Comparison of ENCODE assay signal across 16 cellular contexts in the genomic region with DNA sequence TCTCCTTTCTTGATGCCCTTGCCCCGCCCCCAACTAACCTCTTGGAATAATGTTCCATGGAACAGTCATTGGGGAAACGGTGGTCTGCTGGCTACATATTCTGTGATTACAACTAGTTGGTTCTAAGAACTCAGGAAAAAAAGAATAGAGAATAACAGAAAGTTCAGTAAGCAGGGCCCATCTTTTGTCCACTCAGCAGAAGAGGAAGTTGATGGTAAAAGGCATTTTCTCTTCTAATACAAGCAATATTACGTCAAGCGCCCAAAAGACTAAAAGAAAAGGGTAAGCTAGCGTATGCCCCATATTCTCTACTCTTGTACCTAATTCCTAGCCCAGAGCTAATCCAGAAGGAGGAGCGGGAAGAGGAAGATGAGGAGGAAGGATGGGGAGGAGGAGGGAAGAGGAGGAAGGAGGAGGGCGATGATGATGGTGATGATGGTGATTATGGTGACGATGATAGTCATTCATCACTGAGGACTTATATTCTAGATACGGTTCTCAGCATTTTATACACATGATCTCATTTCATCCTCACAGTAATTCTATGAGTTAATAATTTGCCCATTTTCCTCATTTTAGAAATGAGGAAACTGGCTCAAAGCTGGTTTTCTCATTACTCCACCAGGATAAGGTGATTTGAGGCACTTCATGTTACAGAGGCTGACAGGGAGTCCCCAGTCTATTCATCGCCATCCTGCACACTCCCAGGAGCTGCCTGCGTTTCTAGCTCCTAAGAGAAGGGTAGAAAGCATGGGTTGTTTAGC.
DNase-seq lines count a peak whose midpoint lies in the region; ATAC-seq, FAIRE-seq and TF ChIP-seq lines count a peak whose summit lies in the region.
"Had no signal": no experiment of that assay in that cellular context is flagged by ENCODE, and none has a peak within 500 bp of the region (broad histone marks: within the 10 kb centered on the region; RNA-seq: fewer than 3 reads in every experiment).

No MANE protein-coding gene starts in this region.

- H3K27ac Mint-ChIP-seq in dendritic cell treated with granulocyte-macrophage colony-stimulating factor and Interleukin-4, amounts not matched to agents 40 ng/mL and 50 ng/mL, for 4 days = peak overlapping the region; percentile 55
- H3K27ac Mint-ChIP-seq: CD14-positive monocyte; CD8-positive, alpha-beta memory T cell; H9 had no signal

- POLR2A ChIA-PET in HEK293 (lab: Yijun Ruan, JAX) = interaction anchor here (0.7 kb wide), 2 partner anchors 79 to 196 kb away, joined by 3 to 10 read pairs; no protein-coding TSS in a partner anchor

- H3K4me1 ChIP-seq in HEK293 (ENCODE audit: control insufficient read depth, insufficient read depth, low read length) = peaks cover 7% of the 10 kb centered on the region
- peaks cover 5 to 36% (median 13%) of the 10 kb centered on the region in 6 donors for H3K4me1 ChIP-seq in spleen
- peaks cover 10% of the 10 kb centered on the region for H3K4me1 ChIP-seq in colonic mucosa
- H3K4me1 ChIP-seq: Caco-2 had no signal

- H3K4me1 Mint-ChIP-seq in dendritic cell treated with granulocyte-macrophage colony-stimulating factor and Interleukin-4, amounts not matched to agents 40 ng/mL and 50 ng/mL, for 4 days (ENCODE audit: low read depth) = peaks cover 85% of the 10 kb centered on the region

- no peak overlapping the region for H3K9ac ChIP-seq in colonic mucosa (ENCODE audit: low read depth in 2 of 2, low read length in 2 of 2)

- H3K4me3 ChIP-seq in HEK293 (ENCODE audit: low read depth, low read length) (no peak overlapping the region), spleen (no peak overlapping the region), colonic mucosa (no peak overlapping the region)

- H3K9me3 Mint-ChIP-seq in dendritic cell treated with granulocyte-macrophage colony-stimulating factor and Interleukin-4, amounts not matched to agents 40 ng/mL and 50 ng/mL, for 4 days = peaks cover 6% of the 10 kb centered on the region
- H3K9me3 Mint-ChIP-seq: CD8-positive, alpha-beta memory T cell had no signal

- DNase-seq in RCC 7860 (ENCODE audit: low spot score) = peak; percentile 52
- peak; percentile 11 for DNase-seq in spleen
- DNase-seq in colonic mucosa = no peak
- no peak for DNase-seq in T1000 (lab: John Stamatoyannopoulos, UW)
- DNase-seq: Caco-2; CD8-positive, alpha-beta memory T cell; DND-41; GDM1; GOT3; H9 had no signal

- no peak overlapping the region for H3K4me3 Mint-ChIP-seq in dendritic cell treated with granulocyte-macrophage colony-stimulating factor and Interleukin-4, amounts not matched to agents 40 ng/mL and 50 ng/mL, for 4 days
- H3K4me3 Mint-ChIP-seq: CD14-positive monocyte; CD8-positive, alpha-beta memory T cell; H9 had no signal

- FAIRE-seq in RCC 7860 (lab: Jason Lieb, UNC) = peak; percentile 73
- FAIRE-seq: GM12892 had no signal

- peaks cover 13% of the 10 kb centered on the region for H3K36me3 Mint-ChIP-seq in dendritic cell treated with granulocyte-macrophage colony-stimulating factor and Interleukin-4, amounts not matched to agents 40 ng/mL and 50 ng/mL, for 4 days (ENCODE audit: low read depth)
- H3K36me3 Mint-ChIP-seq: CD14-positive monocyte; CD8-positive, alpha-beta memory T cell had no signal

- CTCF ChIA-PET in HEK293 (lab: Yijun Ruan, JAX) = interaction anchor here (0.6 to 3.6 kb wide), 3 partner anchors 9 to 85 kb away, joined by 4 to 23 read pairs (median 4); no protein-coding TSS in a partner anchor

- no peak for ATAC-seq in HG03457 (IDR thresholded peaks at IDR 0.05; ENCODE audit: unreplicated experiment)

- H3K27me3 ChIP-seq in spleen (replicated peaks in 1 of 7) (peaks cover 0 to 14% (median 3%) of the 10 kb centered on the region in 7 donors), colonic mucosa (no peaks in the 10 kb centered on the region)

- H3K36me3 ChIP-seq in HEK293 (ENCODE audit: control insufficient read depth in 2 of 2, insufficient read depth in 1 of 2, low read length in 2 of 2) (no peaks in the 10 kb centered on the region), spleen (no peaks in the 10 kb centered on the region), colonic mucosa (no peaks in the 10 kb centered on the region)

- H3K27me3 Mint-ChIP-seq in dendritic cell treated with granulocyte-macrophage colony-stimulating factor and Interleukin-4, amounts not matched to agents 40 ng/mL and 50 ng/mL, for 4 days = peaks cover 27% of the 10 kb centered on the region

- TF ChIP-seq CTCF in HEK293 (tag by site-specific recombination; IDR thresholded peaks at IDR 0.05) = no peak
- TF ChIP-seq CTCF in spleen (IDR thresholded peaks at IDR 0.05 in 8 of 11, conservative IDR thresholded peaks at IDR 0.05 in 3 of 11) = no peak
- no peak for TF ChIP-seq CTCF in colonic mucosa (IDR thresholded peaks at IDR 0.05)

- intact Hi-C loops in dendritic cell treated with granulocyte-macrophage colony-stimulating factor and Interleukin-4, amounts not matched to agents 40 ng/mL and 50 ng/mL, for 4 days (cut with micrococcal nuclease) = no loop called here
- intact Hi-C loops in spleen (cut with DNase I; ENCODE audit: low total_unique reads) (no loop called here), colonic mucosa (cut with DNase I) (no loop called here)

- H3K9me3 ChIP-seq in HEK293 (ENCODE audit: control insufficient read depth, insufficient read depth, low read depth, low read length) (no peaks in the 10 kb centered on the region), spleen (no peaks in the 10 kb centered on the region), colonic mucosa (no peaks in the 10 kb centered on the region)
- H3K9me3 ChIP-seq: Caco-2 had no signal

- no peak for TF ChIP-seq POLR2A in spleen (IDR thresholded peaks at IDR 0.05)

- H3K27ac ChIP-seq in HEK293 (ENCODE audit: extremely low read depth, low read depth, low read length) (no peak overlapping the region), spleen (no peak overlapping the region), colonic mucosa (no peak overlapping the region)
- H3K27ac ChIP-seq: HL-60 had no signal

- 85 to 93% (median 88%) methylated on average over 11 of the region's 11 CpGs for WGBS in spleen, 5 donors

TF ChIP-seq in HEK293, 187 proteins besides CTCF, POLR2A, EP300 and RAD21:
- peak; percentile 87 for TF ChIP-seq ZNF513 (tag by site-specific recombination; IDR thresholded peaks at IDR 0.05)
- TF ChIP-seq, protein P1, sequence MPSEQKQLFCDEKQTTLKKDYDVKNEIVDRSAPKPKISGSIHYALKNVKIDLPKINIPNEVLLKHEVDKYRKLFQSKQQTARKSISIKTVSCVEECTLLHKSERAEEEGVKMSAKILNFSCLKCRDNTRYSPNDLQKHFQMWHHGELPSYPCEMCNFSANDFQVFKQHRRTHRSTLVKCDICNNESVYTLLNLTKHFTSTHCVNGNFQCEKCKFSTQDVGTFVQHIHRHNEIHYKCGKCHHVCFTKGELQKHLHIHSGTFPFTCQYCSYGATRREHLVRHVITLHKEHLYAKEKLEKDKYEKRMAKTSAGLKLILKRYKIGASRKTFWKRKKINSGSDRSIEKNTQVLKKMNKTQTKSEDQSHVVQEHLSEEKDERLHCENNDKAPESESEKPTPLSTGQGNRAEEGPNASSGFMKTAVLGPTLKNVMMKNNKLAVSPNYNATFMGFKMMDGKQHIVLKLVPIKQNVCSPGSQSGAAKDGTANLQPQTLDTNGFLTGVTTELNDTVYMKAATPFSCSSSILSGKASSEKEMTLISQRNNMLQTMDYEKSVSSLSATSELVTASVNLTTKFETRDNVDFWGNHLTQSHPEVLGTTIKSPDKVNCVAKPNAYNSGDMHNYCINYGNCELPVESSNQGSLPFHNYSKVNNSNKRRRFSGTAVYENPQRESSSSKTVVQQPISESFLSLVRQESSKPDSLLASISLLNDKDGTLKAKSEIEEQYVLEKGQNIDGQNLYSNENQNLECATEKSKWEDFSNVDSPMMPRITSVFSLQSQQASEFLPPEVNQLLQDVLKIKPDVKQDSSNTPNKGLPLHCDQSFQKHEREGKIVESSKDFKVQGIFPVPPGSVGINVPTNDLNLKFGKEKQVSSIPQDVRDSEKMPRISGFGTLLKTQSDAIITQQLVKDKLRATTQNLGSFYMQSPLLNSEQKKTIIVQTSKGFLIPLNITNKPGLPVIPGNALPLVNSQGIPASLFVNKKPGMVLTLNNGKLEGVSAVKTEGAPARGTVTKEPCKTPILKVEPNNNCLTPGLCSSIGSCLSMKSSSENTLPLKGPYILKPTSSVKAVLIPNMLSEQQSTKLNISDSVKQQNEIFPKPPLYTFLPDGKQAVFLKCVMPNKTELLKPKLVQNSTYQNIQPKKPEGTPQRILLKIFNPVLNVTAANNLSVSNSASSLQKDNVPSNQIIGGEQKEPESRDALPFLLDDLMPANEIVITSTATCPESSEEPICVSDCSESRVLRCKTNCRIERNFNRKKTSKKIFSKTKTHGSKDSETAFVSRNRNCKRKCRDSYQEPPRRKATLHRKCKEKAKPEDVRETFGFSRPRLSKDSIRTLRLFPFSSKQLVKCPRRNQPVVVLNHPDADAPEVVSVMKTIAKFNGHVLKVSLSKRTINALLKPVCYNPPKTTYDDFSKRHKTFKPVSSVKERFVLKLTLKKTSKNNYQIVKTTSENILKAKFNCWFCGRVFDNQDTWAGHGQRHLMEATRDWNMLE (tag by site-specific recombination; conservative IDR thresholded peaks at IDR 0.05; ENCODE audit: low read depth) = no peak
TF ChIP-seq in HEK293: peak in this region for 1.

Comparison
In these comparisons a context has a peak if more than half of its experiments do, and no peak if none do; other contexts are left out.
1. DNase-seq: peak in RCC 7860 (single experiment) and spleen (single experiment); none in colonic mucosa (single experiment) and T1000 (single experiment).